ENCODE assay signal across 13 cellular contexts in genomic region chr1:153646672-153647374, GRCh38. TPM values are rescaled to one million over a fixed set of nuclear protein-coding genes. Genes with fewer than 3 reads are reported as not detected.
A peak's percentile ranks its signal among the peaks of the same experiment; 100 is the strongest.
DNase-seq lines count a peak whose midpoint lies in the region; ATAC-seq and TF ChIP-seq lines count a peak whose summit lies in the region.
"Had no signal": no experiment of that assay in that cellular context is flagged by ENCODE, and none has a peak within 500 bp of the region (broad histone marks: within the 10 kb centered on the region; RNA-seq: fewer than 3 reads in every experiment).

No MANE protein-coding gene starts in this region.

- no peak overlapping the region for H3K4me3 ChIP-seq in CD8-positive, alpha-beta memory T cell (ENCODE audit: low read length)

- CTCF ChIA-PET in CD8-positive, alpha-beta memory T cell (lab: Charles Lee), result no interaction called here

- no peak for TF ChIP-seq CTCF in nephron progenitor cell (IDR thresholded peaks at IDR 0.05)

- H3K27me3 ChIP-seq in CD8-positive, alpha-beta memory T cell (ENCODE audit: insufficient read depth, low read length, poor library complexity, severe bottlenecking), result no peaks in the 10 kb centered on the region

- H3K36me3 Mint-ChIP-seq in CD8-positive, alpha-beta memory T cell, result peaks cover 4 to 57% (median 21%) of the 10 kb centered on the region in 3 donors
- H3K36me3 Mint-ChIP-seq in nephron progenitor cell (ENCODE audit: low read depth), result peaks cover 53% of the 10 kb centered on the region

- POLR2A ChIA-PET in CD8-positive, alpha-beta memory T cell (lab: Charles Lee), result interaction anchor here (1.3 kb wide), 1 partner anchor 12 kb away, joined by 3 read pairs; the partner anchor contains the start of gene CHTOP

- H3K9me3 ChIP-seq in CD8-positive, alpha-beta memory T cell (ENCODE audit: low read length), result no peaks in the 10 kb centered on the region

- no peak for ATAC-seq in GM18498 (IDR thresholded peaks at IDR 0.05; ENCODE audit: unreplicated experiment)

- peak overlapping the region in 7 of 8 donors; percentile 41 to 92 (median 79) for H3K27ac Mint-ChIP-seq in CD8-positive, alpha-beta memory T cell
- H3K27ac Mint-ChIP-seq in nephron progenitor cell, result peak overlapping the region; percentile 35

- H3K27me3 Mint-ChIP-seq in CD8-positive, alpha-beta memory T cell, result no peaks in the 10 kb centered on the region
- no peaks in the 10 kb centered on the region for H3K27me3 Mint-ChIP-seq in nephron progenitor cell (ENCODE audit: low read depth, poor library complexity)

- no peak overlapping the region for H3K27ac ChIP-seq in CD8-positive, alpha-beta memory T cell (ENCODE audit: low read depth, low read length)
- H3K27ac ChIP-seq in caudate nucleus (ENCODE audit: low read depth, low read length), result peak overlapping the region; percentile 34

- peaks cover 36% of the 10 kb centered on the region for H3K4me1 ChIP-seq in CD8-positive, alpha-beta memory T cell (ENCODE audit: insufficient read depth, low read length)

- no peaks in the 10 kb centered on the region for H3K9me3 Mint-ChIP-seq in CD8-positive, alpha-beta memory T cell
- H3K9me3 Mint-ChIP-seq in nephron progenitor cell, result no peaks in the 10 kb centered on the region

- no peak for DNase-seq in CD8-positive, alpha-beta memory T cell
- DNase-seq in NOMO-1 treated with DMSO at 0.1 percent for 48 hours (lab: John Stamatoyannopoulos, UW; ENCODE audit: unreplicated experiment), result peak; percentile 58
- no peak for DNase-seq in caudate nucleus (lab: John Stamatoyannopoulos, UW)
- no peak for DNase-seq in nephron progenitor cell
- no peak for DNase-seq in amniotic stem cell (lab: John Stamatoyannopoulos, UW)
- no peak for DNase-seq in DMS 273 treated with DMSO at 0.1 percent for 48 hours (lab: John Stamatoyannopoulos, UW)
- no peak for DNase-seq in NCI-H1436 (lab: John Stamatoyannopoulos, UW)
- DNase-seq: Karpas-422; NCI-H69; stimulated activated CD4-positive, alpha-beta T cell treated with anti-CD3 and anti-CD28 coated beads, Interleukin-4, amount 100 ng/mL, for 24 hours had no signal

- peak overlapping the region in 1 of 7 donors; percentile 49 for H3K4me3 Mint-ChIP-seq in CD8-positive, alpha-beta memory T cell
- no peak overlapping the region for H3K4me3 Mint-ChIP-seq in nephron progenitor cell

- peaks cover 41% of the 10 kb centered on the region for H3K36me3 ChIP-seq in CD8-positive, alpha-beta memory T cell (ENCODE audit: insufficient read depth, low read length)

- peaks cover 54 to 75% (median 74%) of the 10 kb centered on the region in 3 donors for H3K4me1 Mint-ChIP-seq in CD8-positive, alpha-beta memory T cell
- peaks cover 23% of the 10 kb centered on the region for H3K4me1 Mint-ChIP-seq in nephron progenitor cell

RNA-seq across cellular contexts. Expression of gene SNAPIN, which starts 11.7 kb away (rescaled TPM):
- total RNA-seq in CD8-positive, alpha-beta memory T cell, result 10 to 100 TPM; 36.7 to 39.0 TPM
- 87.7 TPM for polyA plus RNA-seq in CD8-positive, alpha-beta memory T cell

RNA-seq across cellular contexts. Expression of gene CHTOP, which starts 13.0 kb away (rescaled TPM):
- 10 to 100 TPM; 95.9 to 98.9 TPM for total RNA-seq in CD8-positive, alpha-beta memory T cell
- polyA plus RNA-seq in CD8-positive, alpha-beta memory T cell, result 70.2 TPM

RNA-seq across cellular contexts. Expression of gene S100A1, which starts 18.6 kb away (rescaled TPM):
- not detected for total RNA-seq in CD8-positive, alpha-beta memory T cell
- 0.07 TPM for polyA plus RNA-seq in CD8-positive, alpha-beta memory T cell
- total RNA-seq: bronchial epithelial cell, glomerular endothelial cell had no signal

RNA-seq across cellular contexts. Expression of gene S100A13, which starts 19.5 kb away (rescaled TPM):
- 1 to 10 TPM; 5.5 to 7.6 TPM for total RNA-seq in CD8-positive, alpha-beta memory T cell
- polyA plus RNA-seq in CD8-positive, alpha-beta memory T cell, result 1.3 TPM

RNA-seq across cellular contexts. Expression of gene ILF2, which starts 24.0 kb away (rescaled TPM):
- total RNA-seq in CD8-positive, alpha-beta memory T cell, result 100 to 1,000 TPM; 379 to 394 TPM
- 126 TPM for polyA plus RNA-seq in CD8-positive, alpha-beta memory T cell
